13 cellular contexts compared by ENCODE assay signal in the genomic region with DNA sequence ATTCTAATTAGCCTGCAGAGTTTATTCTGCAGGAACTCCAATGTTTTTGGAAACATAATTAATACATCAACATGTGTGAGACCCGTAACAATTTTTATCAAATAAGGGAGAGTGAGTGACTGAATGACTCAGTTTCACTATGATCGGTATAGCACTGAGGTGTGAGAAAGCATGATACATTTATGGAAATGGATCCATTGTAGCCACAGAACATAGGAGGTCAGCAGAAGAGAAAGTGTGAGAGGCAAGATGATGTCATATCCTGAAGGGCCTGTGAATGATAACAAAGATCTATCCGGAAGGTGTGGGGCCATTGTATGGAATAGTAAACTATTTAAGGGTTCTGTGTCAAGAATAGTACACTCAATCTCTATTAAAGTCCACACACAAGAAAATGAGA.
DNase-seq lines count a peak whose midpoint lies in the region; ATAC-seq, FAIRE-seq and TF ChIP-seq lines count a peak whose summit lies in the region.
"Had no signal": no experiment of that assay in that cellular context is flagged by ENCODE, and none has a peak within 500 bp of the region (broad histone marks: within the 10 kb centered on the region; RNA-seq: fewer than 3 reads in every experiment).

No MANE protein-coding gene starts in this region.

- H3K27ac ChIP-seq in foreskin keratinocyte (no peak overlapping the region), heart left ventricle (no peak overlapping the region)

- in situ Hi-C loops in HAP-1 (cut with MboI; ENCODE audit: low sequenced_read_pairs): no loop called here

- no peak overlapping the region for H3K4me3 ChIP-seq in heart left ventricle
- no peak overlapping the region for H3K4me3 ChIP-seq in HAP-1

- no peak for TF ChIP-seq CTCF in foreskin keratinocyte (conservative IDR thresholded peaks at IDR 0.05)
- TF ChIP-seq CTCF in heart left ventricle (IDR thresholded peaks at IDR 0.05): no peak

- WGBS in heart left ventricle, 4 donors: 36 to 71% (median 65%) methylated on average over 3 of the region's 3 CpGs

- intact Hi-C loops in heart left ventricle (cut with DNase I): no loop called here

- DNase-seq in foreskin keratinocyte: no peak
- DNase-seq in frontal cortex (ENCODE audit: low spot score in 2 of 2): no peak
- DNase-seq in heart left ventricle: no peak
- DNase-seq in HAP-1 (ENCODE audit: low spot score in 2 of 2): no peak
- no peak for DNase-seq in HEK293T (ENCODE audit: extremely low spot score)
- DNase-seq: activated effector memory CD4-positive, alpha-beta T cell treated with Interleukin-2 at 50 U/mL for 16 hours; DMS79; head of caudate nucleus; NCI-H1105 treated with DMSO at 0.1 percent for 48 hours had no signal

- CTCF ChIA-PET in HEK293T (lab: Yijun Ruan, JAX): no interaction called here

- peak; percentile 96 for ATAC-seq in GM18867 (IDR thresholded peaks at IDR 0.05; ENCODE audit: unreplicated experiment)
- peak; percentile 83 for ATAC-seq in GM21515 (IDR thresholded peaks at IDR 0.05; ENCODE audit: unreplicated experiment)
- peak; percentile 97 for ATAC-seq in HG03097 (IDR thresholded peaks at IDR 0.05; ENCODE audit: low FRiP score, unreplicated experiment)
- peak; percentile 18 for ATAC-seq in foreskin keratinocyte
- ATAC-seq in heart left ventricle: no peak
- ATAC-seq: Panc1 had no signal

- TF ChIP-seq POLR2A in heart left ventricle (IDR thresholded peaks at IDR 0.05): no peak

- H3K27me3 ChIP-seq in foreskin keratinocyte (no peaks in the 10 kb centered on the region), heart left ventricle (no peaks in the 10 kb centered on the region), HAP-1 (ENCODE audit: low read depth) (0 out of 2 replicates have a peak, but pooled peaks cover 3% of the 10 kb centered on the region)

- no peak for FAIRE-seq in frontal cortex (lab: Jason Lieb, UNC)

- H3K9me3 ChIP-seq in heart left ventricle: no peaks in the 10 kb centered on the region
- H3K9me3 ChIP-seq in HAP-1: no peaks in the 10 kb centered on the region; the same call in 1 of the 2 replicates

- POLR2A ChIA-PET in HEK293T (lab: Yijun Ruan, JAX): no interaction called here

- H3K4me1 ChIP-seq in foreskin keratinocyte: no peaks in the 10 kb centered on the region
- no peaks in the 10 kb centered on the region for H3K4me1 ChIP-seq in heart left ventricle
- no peaks in the 10 kb centered on the region for H3K4me1 ChIP-seq in HAP-1

- no peaks in the 10 kb centered on the region for H3K36me3 ChIP-seq in heart left ventricle
- no peaks in the 10 kb centered on the region for H3K36me3 ChIP-seq in HAP-1 (replicated peaks)

TF ChIP-seq in HEK293T, 16 proteins besides CTCF, POLR2A, EP300 and RAD21:
- TF ChIP-seq FOXK2 (IDR thresholded peaks at IDR 0.05): no peak
- no peak for TF ChIP-seq NFRKB (IDR thresholded peaks at IDR 0.05)
- TF ChIP-seq ELF4 (IDR thresholded peaks at IDR 0.05): no peak

Comparison
In these comparisons a context has a peak if more than half of its experiments do, and no peak if none do; other contexts are left out.
1. ATAC-seq: peak in GM18867 (single experiment), GM21515 (single experiment), HG03097 (single experiment) and foreskin keratinocyte (single experiment); none in heart left ventricle (0 of 4).